ENCODE assay signal across 24 cellular contexts in genomic region chr2:101949304-101949703, GRCh38. TPM values are rescaled to one million over a fixed set of nuclear protein-coding genes. Genes with fewer than 3 reads are reported as not detected.
DNase-seq lines count a peak whose midpoint lies in the region; ATAC-seq lines count a peak whose summit lies in the region.
"Had no signal": no experiment of that assay in that cellular context is flagged by ENCODE, and none has a peak within 500 bp of the region (broad histone marks: within the 10 kb centered on the region; RNA-seq: fewer than 3 reads in every experiment).

No MANE protein-coding gene starts in this region.

- peaks cover 2% of the 10 kb centered on the region for H3K4me1 Mint-ChIP-seq in T-helper 17 cell
- H3K4me1 Mint-ChIP-seq: central memory CD8-positive, alpha-beta T cell had no signal

- H3K27ac Mint-ChIP-seq in T-helper 17 cell: no peak overlapping the region

- intact Hi-C loops in left ventricle myocardium superior (cut with micrococcal nuclease): no loop called here

- H3K36me3 Mint-ChIP-seq in T-helper 17 cell (ENCODE audit: low read depth): peaks cover 2% of the 10 kb centered on the region

- peak; percentile 19 for DNase-seq in activated CD4-positive, alpha-beta T cell treated with anti-CD3 and anti-CD28 coated beads for 48 hours
- DNase-seq in activated CD4-positive, alpha-beta T cell treated with anti-CD3 and anti-CD28 coated beads, Interleukin-2, amount 50 U/mL, for 1 hour: no peak
- peak; percentile 30 for DNase-seq in EH (ENCODE audit: low read depth)
- peak; percentile 12 for DNase-seq in SW480 (ENCODE audit: low spot score)
- peak; percentile 29 for DNase-seq in kidney tubule cell (ENCODE audit: low spot score)
- no peak for DNase-seq in left ventricle myocardium superior
- no peak for DNase-seq in T-helper 17 cell
- no peak for DNase-seq in DMS79 treated with DMSO at 0.1 percent for 48 hours (lab: John Stamatoyannopoulos, UW)
- DNase-seq: activated CD4-positive, alpha-beta T cell treated with anti-CD3 and anti-CD28 coated beads, Interleukin-2, amount 50 U/mL, for 4 hours; activated naive CD4-positive, alpha-beta T cell treated with anti-CD3 and anti-CD28 coated beads, Interleukin-2, amount 50 U/mL, for 16 hours; activated T-cell treated with anti-CD3 and anti-CD28 coated beads, Interleukin-2, amount 50 U/mL, for 1 hour; dorsolateral prefrontal cortex; gastrocnemius medialis; hypothalamus; islet precursor cell; lower lobe of right lung; NCI-H1436 treated with DMSO at 0.1 percent for 48 hours; NCI-H524; transverse colon had no signal

- no peak overlapping the region for H3K4me3 Mint-ChIP-seq in T-helper 17 cell
- H3K4me3 Mint-ChIP-seq: central memory CD8-positive, alpha-beta T cell had no signal

- no peaks in the 10 kb centered on the region for H3K9me3 ChIP-seq in T-helper 17 cell (ENCODE audit: control insufficient read depth, low read length, poor library complexity, severe bottlenecking)
- H3K9me3 ChIP-seq: ascending aorta, gastrocnemius medialis, lower lobe of right lung, transverse colon had no signal

- ATAC-seq in left ventricle myocardium superior: no peak
- no peak for ATAC-seq in T-helper 17 cell
- ATAC-seq: gastrocnemius medialis, lower lobe of right lung had no signal

- H3K27me3 Mint-ChIP-seq in T-helper 17 cell: peaks cover under 1% of the 10 kb centered on the region

RNA-seq across cellular contexts. Expression of gene IL1R2, which starts 42.5 kb away (rescaled TPM):
- 1.4 TPM for total RNA-seq in left ventricle myocardium superior
- 1 to 10 TPM; 1.1 to 1.9 TPM for total RNA-seq in T-helper 17 cell
- total RNA-seq: A172; myocyte; T-helper 2 cell treated with Interferon-gamma antibody and Interleukin-4, amounts not matched to agents 100 ng/mL and 5 ng/mL, for 36 hours had no signal

Comparison
In these comparisons a context has a peak if more than half of its experiments do, and no peak if none do; other contexts are left out.
1. DNase-seq: peak in activated CD4-positive, alpha-beta T cell treated with anti-CD3 and anti-CD28 coated beads for 48 hours (single experiment), EH (single experiment), SW480 (single experiment) and kidney tubule cell (single experiment); none in activated CD4-positive, alpha-beta T cell treated with anti-CD3 and anti-CD28 coated beads, Interleukin-2, amount 50 U/mL, for 1 hour (single experiment), left ventricle myocardium superior (single experiment), T-helper 17 cell (0 of 3) and DMS79 treated with DMSO at 0.1 percent for 48 hours (single experiment).